14 cellular contexts compared by ENCODE assay signal in the genomic region with DNA sequence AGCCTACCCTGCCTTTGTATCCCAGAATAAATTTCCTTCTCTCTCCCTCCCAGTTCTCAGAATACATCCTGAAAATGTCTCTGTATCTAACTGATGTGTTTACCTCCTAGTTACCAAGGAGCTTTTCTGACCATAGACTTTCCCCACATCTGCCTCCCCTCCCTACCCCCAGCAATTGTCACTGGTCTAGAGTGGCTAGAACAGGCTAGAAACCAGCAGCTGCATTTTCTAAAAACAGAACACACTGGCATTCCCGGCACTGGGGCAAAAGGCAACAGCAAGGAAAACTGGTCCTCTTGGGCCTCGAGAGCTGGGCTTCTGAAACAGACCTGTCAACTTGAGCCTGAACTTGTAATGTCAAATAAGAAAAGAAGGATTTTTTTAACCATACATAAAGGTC. TPM values are rescaled to one million over a fixed set of nuclear protein-coding genes. Genes with fewer than 3 reads are reported as not detected.
DNase-seq lines count a peak whose midpoint lies in the region; ATAC-seq and TF ChIP-seq lines count a peak whose summit lies in the region.
"Had no signal": no experiment of that assay in that cellular context is flagged by ENCODE, and none has a peak within 500 bp of the region (broad histone marks: within the 10 kb centered on the region; RNA-seq: fewer than 3 reads in every experiment).

No MANE protein-coding gene starts in this region.

- no peaks in the 10 kb centered on the region for H3K27me3 ChIP-seq in Peyer's patch

- H3K4me3 Mint-ChIP-seq in IgD-negative memory B cell = no peak overlapping the region
- no peak overlapping the region for H3K4me3 Mint-ChIP-seq in WTC11

- POLR2A ChIA-PET in WTC11 (lab: Charles Lee) = no interaction called here

- DNase-seq in fibroblast of gingiva (ENCODE audit: low read depth) (peak; percentile 1), left kidney (ENCODE audit: low read depth, low spot score) (peak; percentile 1), Peyer's patch (no peak), WTC11 (ENCODE audit: low spot score) (no peak), COLO829 (ENCODE audit: low spot score) (no peak)
- DNase-seq: NCI-H1436, NCI-H2081, PC-9, SHP77 had no signal

- H3K4me1 Mint-ChIP-seq in IgD-negative memory B cell (peaks cover 15 to 31% (median 22%) of the 10 kb centered on the region in 3 donors), WTC11 (no peaks in the 10 kb centered on the region)

- no peaks in the 10 kb centered on the region for H3K4me1 ChIP-seq in Peyer's patch
- H3K4me1 ChIP-seq: HAP-1 had no signal

- TF ChIP-seq CTCF in Peyer's patch (IDR thresholded peaks at IDR 0.05) (no peak), WTC11 (IDR thresholded peaks at IDR 0.05) (no peak)

- no peak overlapping the region for H3K27ac ChIP-seq in Peyer's patch
- H3K27ac ChIP-seq: C4-2B, PC-9 had no signal

- CTCF ChIA-PET in WTC11 (lab: Charles Lee) = no interaction called here

- H3K36me3 Mint-ChIP-seq in IgD-negative memory B cell = peaks cover 10% of the 10 kb centered on the region
- H3K36me3 Mint-ChIP-seq in WTC11 = no peaks in the 10 kb centered on the region

- no peaks in the 10 kb centered on the region for H3K9me3 ChIP-seq in Peyer's patch
- H3K9me3 ChIP-seq: HAP-1 had no signal

- H3K27me3 Mint-ChIP-seq in IgD-negative memory B cell (no peaks in the 10 kb centered on the region), WTC11 (ENCODE audit: low read depth) (no peaks in the 10 kb centered on the region)

- no peak for TF ChIP-seq POLR2A in Peyer's patch (IDR thresholded peaks at IDR 0.05)

- ATAC-seq in WTC11 (no peak), HG03159 (IDR thresholded peaks at IDR 0.05; ENCODE audit: unreplicated experiment) (no peak)

- no peak overlapping the region for H3K4me3 ChIP-seq in Peyer's patch
- H3K4me3 ChIP-seq: HAP-1, PC-9 had no signal

- peak overlapping the region in 2 of 3 donors; percentile 16 to 73 for H3K27ac Mint-ChIP-seq in IgD-negative memory B cell
- H3K27ac Mint-ChIP-seq in WTC11 = no peak overlapping the region

- no peaks in the 10 kb centered on the region for H3K9me3 Mint-ChIP-seq in IgD-negative memory B cell
- no peaks in the 10 kb centered on the region for H3K9me3 Mint-ChIP-seq in WTC11

- no peaks in the 10 kb centered on the region for H3K36me3 ChIP-seq in Peyer's patch
- H3K36me3 ChIP-seq: HAP-1 had no signal

TF ChIP-seq in WTC11, 78 proteins besides CTCF, POLR2A, EP300 and RAD21:
- TF ChIP-seq, protein P1, sequence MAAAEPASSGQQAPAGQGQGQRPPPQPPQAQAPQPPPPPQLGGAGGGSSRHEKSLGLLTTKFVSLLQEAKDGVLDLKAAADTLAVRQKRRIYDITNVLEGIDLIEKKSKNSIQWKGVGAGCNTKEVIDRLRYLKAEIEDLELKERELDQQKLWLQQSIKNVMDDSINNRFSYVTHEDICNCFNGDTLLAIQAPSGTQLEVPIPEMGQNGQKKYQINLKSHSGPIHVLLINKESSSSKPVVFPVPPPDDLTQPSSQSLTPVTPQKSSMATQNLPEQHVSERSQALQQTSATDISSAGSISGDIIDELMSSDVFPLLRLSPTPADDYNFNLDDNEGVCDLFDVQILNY (CRISPR knock-in tag; IDR thresholded peaks at IDR 0.05) = no peak
- no peak for TF ChIP-seq ZBTB21 (CRISPR knock-in tag; IDR thresholded peaks at IDR 0.05; ENCODE audit: borderline replicate concordance)
- no peak for TF ChIP-seq FOXJ3 (CRISPR knock-in tag; IDR thresholded peaks at IDR 0.05; ENCODE audit: borderline replicate concordance)
- TF ChIP-seq CREB1 (CRISPR knock-in tag; IDR thresholded peaks at IDR 0.05) = no peak
- TF ChIP-seq, protein P2, sequence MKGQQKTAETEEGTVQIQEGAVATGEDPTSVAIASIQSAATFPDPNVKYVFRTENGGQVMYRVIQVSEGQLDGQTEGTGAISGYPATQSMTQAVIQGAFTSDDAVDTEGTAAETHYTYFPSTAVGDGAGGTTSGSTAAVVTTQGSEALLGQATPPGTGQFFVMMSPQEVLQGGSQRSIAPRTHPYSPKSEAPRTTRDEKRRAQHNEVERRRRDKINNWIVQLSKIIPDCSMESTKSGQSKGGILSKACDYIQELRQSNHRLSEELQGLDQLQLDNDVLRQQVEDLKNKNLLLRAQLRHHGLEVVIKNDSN (CRISPR knock-in tag; IDR thresholded peaks at IDR 0.05) = no peak
- TF ChIP-seq NFE2L1 (CRISPR knock-in tag; IDR thresholded peaks at IDR 0.05) = no peak
- no peak for TF ChIP-seq CBFB (CRISPR knock-in tag; IDR thresholded peaks at IDR 0.05; ENCODE audit: low read depth)
- TF ChIP-seq ESRRA (CRISPR knock-in tag; IDR thresholded peaks at IDR 0.05; ENCODE audit: borderline replicate concordance) = no peak
- no peak for TF ChIP-seq ZNF263 (CRISPR knock-in tag; IDR thresholded peaks at IDR 0.05; ENCODE audit: low read depth)
- TF ChIP-seq, protein P3, sequence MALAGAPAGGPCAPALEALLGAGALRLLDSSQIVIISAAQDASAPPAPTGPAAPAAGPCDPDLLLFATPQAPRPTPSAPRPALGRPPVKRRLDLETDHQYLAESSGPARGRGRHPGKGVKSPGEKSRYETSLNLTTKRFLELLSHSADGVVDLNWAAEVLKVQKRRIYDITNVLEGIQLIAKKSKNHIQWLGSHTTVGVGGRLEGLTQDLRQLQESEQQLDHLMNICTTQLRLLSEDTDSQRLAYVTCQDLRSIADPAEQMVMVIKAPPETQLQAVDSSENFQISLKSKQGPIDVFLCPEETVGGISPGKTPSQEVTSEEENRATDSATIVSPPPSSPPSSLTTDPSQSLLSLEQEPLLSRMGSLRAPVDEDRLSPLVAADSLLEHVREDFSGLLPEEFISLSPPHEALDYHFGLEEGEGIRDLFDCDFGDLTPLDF (CRISPR knock-in tag; IDR thresholded peaks at IDR 0.05) = no peak
- no peak for TF ChIP-seq EMX1 (CRISPR knock-in tag; IDR thresholded peaks at IDR 0.05)

RNA-seq across cellular contexts. Expression of a gene that starts 16.4 kb away (rescaled TPM):
- 39.3 TPM for polyA plus RNA-seq in IgD-negative memory B cell
- total RNA-seq in Peyer's patch = 1 to 10 TPM in 2 of 4 donors, not detected in 2; 1.9 to 6.6 TPM
- not detected in 3 replicates for total RNA-seq in WTC11 (2021)
- total RNA-seq: PC-9 had no signal
- polyA plus RNA-seq: AG04450 had no signal

Comparison
In these comparisons a context has a peak if more than half of its experiments do, and no peak if none do; other contexts are left out.
1. DNase-seq: peak in fibroblast of gingiva (single experiment) and left kidney (single experiment); none in Peyer's patch (0 of 3), WTC11 (single experiment) and COLO829 (single experiment).